ENCODE assay signal across 30 cellular contexts in genomic region chr14:37406095-37406494, GRCh38.
"Had no signal": no experiment of that assay in that cellular context is flagged by ENCODE, and none has a peak within 500 bp of the region (broad histone marks: within the 10 kb centered on the region; RNA-seq: fewer than 3 reads in every experiment).

No MANE protein-coding gene starts in this region.

- H3K27ac ChIP-seq: brain microvascular endothelial cell, SJCRH30, SK-N-MC, WERI-Rb-1 had no signal

- H3K27ac Mint-ChIP-seq: activated CD4-positive, alpha-beta memory T cell treated with anti-CD3 and anti-CD28 coated beads, Interleukin-2, amount 10 ng/mL, durations not matched to agents 7 days and 5 days; activated CD8-positive, alpha-beta memory T cell treated with anti-CD3 and anti-CD28 coated beads, Interleukin-2, amount 10 ng/mL, durations not matched to agents 7 days and 5 days; activated naive CD8-positive, alpha-beta T cell treated with anti-CD3 and anti-CD28 coated beads for 36 hours had no signal

- H3K4me1 Mint-ChIP-seq: activated CD4-positive, alpha-beta memory T cell treated with anti-CD3 and anti-CD28 coated beads, Interleukin-2, amount 10 ng/mL, durations not matched to agents 7 days and 5 days; activated CD8-positive, alpha-beta memory T cell treated with anti-CD3 and anti-CD28 coated beads, Interleukin-2, amount 10 ng/mL, durations not matched to agents 7 days and 5 days; activated naive CD8-positive, alpha-beta T cell treated with anti-CD3 and anti-CD28 coated beads for 36 hours had no signal

- H3K36me3 ChIP-seq: brain microvascular endothelial cell, SJCRH30, WERI-Rb-1 had no signal

- ATAC-seq: activated CD8-positive, alpha-beta memory T cell treated with anti-CD3 and anti-CD28 coated beads, Interleukin-2, amount 10 ng/mL, durations not matched to agents 7 days and 5 days; Panc1 had no signal

- H3K4me1 ChIP-seq: SJCRH30 had no signal

- DNase-seq: activated CD4-positive, alpha-beta memory T cell treated with anti-CD3 and anti-CD28 coated beads, Interleukin-2, amount 10 ng/mL, durations not matched to agents 7 days and 5 days; activated CD4-positive, alpha-beta T cell treated with anti-CD3 and anti-CD28 coated beads for 1 hour; activated CD4-positive, alpha-beta T cell treated with anti-CD3 and anti-CD28 coated beads for 48 hours; activated CD4-positive, CD25-positive, alpha-beta regulatory T cell; activated CD8-positive, alpha-beta memory T cell treated with anti-CD3 and anti-CD28 coated beads for 24 hours; activated CD8-positive, alpha-beta memory T cell treated with anti-CD3 and anti-CD28 coated beads, Interleukin-2, amount 10 ng/mL, durations not matched to agents 7 days and 5 days; activated CD8-positive, alpha-beta memory T cell treated with anti-CD3 and anti-CD28 coated beads, Interleukin-2, amount 50 U/mL, for 48 hours; activated effector memory CD4-positive, alpha-beta T cell treated with Interleukin-2 at 50 U/mL for 16 hours; activated naive CD4-positive, alpha-beta T cell; activated naive CD4-positive, alpha-beta T cell treated with anti-CD3 and anti-CD28 coated beads, Interleukin-2, amount 50 U/mL, for 16 hours; activated naive CD8-positive, alpha-beta T cell treated with anti-CD3 and anti-CD28 coated beads for 36 hours; activated T-cell treated with anti-CD3 and anti-CD28 coated beads, Interleukin-2, amount 50 U/mL, for 48 hours; amniotic stem cell; aorta; brain microvascular endothelial cell; Kasumi-1; KG1; MM.1S; MV-4-11; NCI-H1436 treated with DMSO at 0.1 percent for 48 hours; NCI-H1694 treated with DMSO at 0.1 percent for 48 hours; NCI-H2029; NCI-H345; NCI-H526; SHP77; SJCRH30; T1000; WERI-Rb-1 had no signal

- H3K4me3 Mint-ChIP-seq: activated CD4-positive, alpha-beta memory T cell treated with anti-CD3 and anti-CD28 coated beads, Interleukin-2, amount 10 ng/mL, durations not matched to agents 7 days and 5 days; activated CD8-positive, alpha-beta memory T cell treated with anti-CD3 and anti-CD28 coated beads, Interleukin-2, amount 10 ng/mL, durations not matched to agents 7 days and 5 days; activated naive CD8-positive, alpha-beta T cell treated with anti-CD3 and anti-CD28 coated beads for 36 hours had no signal

- H3K27me3 Mint-ChIP-seq: activated CD4-positive, alpha-beta memory T cell treated with anti-CD3 and anti-CD28 coated beads, Interleukin-2, amount 10 ng/mL, durations not matched to agents 7 days and 5 days; activated CD8-positive, alpha-beta memory T cell treated with anti-CD3 and anti-CD28 coated beads, Interleukin-2, amount 10 ng/mL, durations not matched to agents 7 days and 5 days; activated naive CD8-positive, alpha-beta T cell treated with anti-CD3 and anti-CD28 coated beads for 36 hours had no signal

- H3K27me3 ChIP-seq: brain microvascular endothelial cell, SJCRH30 had no signal

- H3K9me3 Mint-ChIP-seq: activated CD4-positive, alpha-beta memory T cell treated with anti-CD3 and anti-CD28 coated beads, Interleukin-2, amount 10 ng/mL, durations not matched to agents 7 days and 5 days had no signal

- H3K4me3 ChIP-seq: SJCRH30, SK-N-MC had no signal

- H3K36me3 Mint-ChIP-seq: activated CD8-positive, alpha-beta memory T cell treated with anti-CD3 and anti-CD28 coated beads, Interleukin-2, amount 10 ng/mL, durations not matched to agents 7 days and 5 days; activated naive CD8-positive, alpha-beta T cell treated with anti-CD3 and anti-CD28 coated beads for 36 hours had no signal

- H3K9me3 ChIP-seq: SJCRH30 had no signal
